ENCODE assay signal across 24 cellular contexts in the genomic region with DNA sequence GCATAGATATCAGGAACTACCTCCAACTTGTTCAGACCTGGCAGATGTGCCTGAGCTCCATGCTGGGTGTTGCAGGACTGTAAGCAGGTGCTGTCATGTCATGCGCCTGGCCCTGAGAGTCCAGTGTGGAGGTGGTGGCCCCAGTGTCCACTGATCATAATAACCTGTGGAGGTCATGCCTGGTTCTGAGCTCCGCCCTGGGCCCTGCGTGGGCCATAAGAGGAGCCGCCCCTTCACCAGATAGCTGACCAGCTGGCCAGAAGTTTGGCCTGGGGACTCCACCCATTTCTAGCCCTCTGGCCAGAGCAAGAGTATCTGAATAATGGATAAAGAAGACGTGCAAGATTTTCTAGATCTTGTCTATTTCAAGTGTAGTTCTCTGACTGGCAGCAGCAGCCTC.
"Had no signal": no experiment of that assay in that cellular context is flagged by ENCODE, and none has a peak within 500 bp of the region (broad histone marks: within the 10 kb centered on the region; RNA-seq: fewer than 3 reads in every experiment).

No MANE protein-coding gene starts in this region.

- FAIRE-seq: endothelial cell of umbilical vein, islet of Langerhans, urothelium cell line had no signal

- H3K4me2 ChIP-seq: smooth muscle cell had no signal

- H3K27ac ChIP-seq: gastrocnemius medialis, heart left ventricle, parathyroid adenoma, stomach, tibial nerve, upper lobe of left lung had no signal

- H3K36me3 ChIP-seq: gastrocnemius medialis, heart left ventricle, stomach, tibial nerve, upper lobe of left lung had no signal

- H3K27me3 ChIP-seq: gastrocnemius medialis, heart left ventricle, stomach, tibial nerve, upper lobe of left lung had no signal

- H3K9me3 ChIP-seq: gastrocnemius medialis, heart left ventricle, mucosa of descending colon, stomach, tibial nerve, upper lobe of left lung had no signal

- H2AFZ ChIP-seq: parathyroid adenoma had no signal

- H3K4me3 ChIP-seq: coronary artery, gastrocnemius medialis, heart left ventricle, lung, mucosa of descending colon, smooth muscle cell, stomach, tibial nerve, upper lobe of left lung had no signal

- H3K9ac ChIP-seq: parathyroid adenoma had no signal

- ATAC-seq: gastrocnemius medialis; mucosa of descending colon; natural killer cell treated with Interleukin-12 subunit alpha and Interleukin-12 subunit beta and Interleukin-15 and Interleukin-18, amount 100 ng/mL, for 72 hours; sciatic nerve; stimulated activated effector memory CD8-positive, alpha-beta T cell treated with anti-CD3 and anti-CD28 coated beads, Interleukin-12 subunit alpha, Interleukin-12 subunit beta, amount 100 ng/mL, for 72 hours had no signal

- DNase-seq: dermis blood vessel endothelial cell; effector memory CD4-positive, alpha-beta T cell; gastrocnemius medialis; hippocampal formation; kidney glomerular epithelial cell; mucosa of descending colon; naive B cell; stimulated activated CD4-positive, alpha-beta T cell treated with anti-CD3 and anti-CD28 coated beads, Interleukin-2, amount 100 ng/mL, for 24 hours; stimulated activated CD4-positive, alpha-beta T cell treated with anti-CD3 and anti-CD28 coated beads, Interleukin-4, amount 100 ng/mL, for 24 hours; stimulated activated naive CD4-positive, alpha-beta T cell treated with Interleukin-2 at 50 U/mL for 16 hours; stomach; upper lobe of left lung had no signal
